17 cellular contexts compared by ENCODE assay signal in the genomic region with DNA sequence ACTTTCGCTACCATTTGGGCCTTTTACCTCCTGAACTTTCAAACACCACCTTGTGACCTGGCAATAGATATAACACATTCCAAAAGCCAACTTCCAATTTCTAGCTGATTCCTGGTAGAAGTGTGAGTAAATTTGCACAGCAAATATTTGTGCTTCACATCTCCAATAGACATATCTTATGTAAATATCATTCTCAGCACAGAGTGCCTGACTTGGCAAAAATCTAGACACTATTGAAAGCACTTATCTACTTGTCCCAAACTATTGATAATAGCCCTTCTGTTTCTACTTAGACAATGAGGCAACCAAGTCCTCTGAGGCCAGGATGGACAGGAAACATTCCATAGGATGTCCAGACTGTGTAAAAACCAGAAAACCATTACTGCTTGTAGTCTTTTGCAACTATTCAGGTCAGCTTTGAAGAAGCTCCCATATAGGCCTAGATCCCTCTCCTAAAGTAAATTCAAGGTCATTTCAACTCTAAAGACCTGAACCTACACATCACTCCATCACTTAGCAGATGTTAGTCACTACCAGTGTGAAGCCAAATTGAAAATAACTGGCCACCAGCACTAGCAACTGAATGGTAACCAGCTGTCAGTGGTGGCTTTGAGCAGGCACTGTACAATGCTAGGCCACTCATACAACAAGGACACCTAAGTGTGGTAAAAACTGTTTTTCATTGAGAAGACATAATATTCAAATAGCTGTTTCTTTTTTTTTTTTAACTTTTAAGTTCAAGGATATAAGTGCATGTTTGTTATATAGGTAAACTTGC.
"Had no signal": no experiment of that assay in that cellular context is flagged by ENCODE, and none has a peak within 500 bp of the region (broad histone marks: within the 10 kb centered on the region; RNA-seq: fewer than 3 reads in every experiment).

No MANE protein-coding gene starts in this region.

- H3K36me3 Mint-ChIP-seq: activated naive CD4-positive, alpha-beta T cell treated with anti-CD3 and anti-CD28 coated beads, Interleukin-2, amount 50 U/mL, for 24 hours; neural progenitor cell; stimulated activated effector memory CD8-positive, alpha-beta T cell treated with anti-CD3 and anti-CD28 coated beads, Interleukin-12 subunit alpha, Interleukin-12 subunit beta, amount 100 ng/mL, for 72 hours had no signal

- H3K9me3 Mint-ChIP-seq: activated CD8-positive, alpha-beta T cell treated with anti-CD3 and anti-CD28 coated beads for 36 hours; activated naive CD4-positive, alpha-beta T cell treated with anti-CD3 and anti-CD28 coated beads, Interleukin-2, amount 50 U/mL, for 24 hours; activated T-cell treated with anti-CD3 and anti-CD28 coated beads, Interleukin-2, amount 50 U/mL, for 4 hours; neural progenitor cell; stimulated activated effector memory CD8-positive, alpha-beta T cell treated with anti-CD3 and anti-CD28 coated beads, Interleukin-12 subunit alpha, Interleukin-12 subunit beta, amount 100 ng/mL, for 72 hours had no signal

- ATAC-seq: activated CD8-positive, alpha-beta T cell treated with anti-CD3 and anti-CD28 coated beads for 36 hours; activated T-cell treated with anti-CD3 and anti-CD28 coated beads, Interleukin-2, amount 50 U/mL, for 4 hours; esophagus mucosa; stimulated activated effector memory CD8-positive, alpha-beta T cell treated with anti-CD3 and anti-CD28 coated beads, Interleukin-12 subunit alpha, Interleukin-12 subunit beta, amount 100 ng/mL, for 72 hours had no signal

- H3K4me1 Mint-ChIP-seq: activated naive CD4-positive, alpha-beta T cell treated with anti-CD3 and anti-CD28 coated beads, Interleukin-2, amount 50 U/mL, for 24 hours; neural progenitor cell; stimulated activated effector memory CD8-positive, alpha-beta T cell treated with anti-CD3 and anti-CD28 coated beads, Interleukin-12 subunit alpha, Interleukin-12 subunit beta, amount 100 ng/mL, for 72 hours had no signal

- H3K27ac ChIP-seq: adrenal gland, dorsolateral prefrontal cortex, lower lobe of right lung, neural progenitor cell, ovary, sigmoid colon, uterus had no signal

- H3K36me3 ChIP-seq: adrenal gland, lower lobe of right lung, neural progenitor cell, ovary, sigmoid colon, uterus had no signal

- DNase-seq: activated CD4-positive, alpha-beta T cell treated with anti-CD3 and anti-CD28 coated beads for 48 hours; activated CD8-positive, alpha-beta T cell treated with anti-CD3 and anti-CD28 coated beads for 36 hours; activated effector memory CD4-positive, alpha-beta T cell treated with Interleukin-2 at 50 U/mL for 16 hours; activated T-cell treated with anti-CD3 and anti-CD28 coated beads, Interleukin-2, amount 50 U/mL, for 4 hours; kidney glomerular epithelial cell; ovary; stimulated activated CD4-positive, alpha-beta T cell treated with anti-CD3 and anti-CD28 coated beads, Interleukin-1b, Interleukin-23, amount 100 ng/mL, for 48 hours; T-helper 2 cell had no signal

- H3K4me3 Mint-ChIP-seq: activated CD8-positive, alpha-beta T cell treated with anti-CD3 and anti-CD28 coated beads for 36 hours; activated naive CD4-positive, alpha-beta T cell treated with anti-CD3 and anti-CD28 coated beads, Interleukin-2, amount 50 U/mL, for 24 hours; activated T-cell treated with anti-CD3 and anti-CD28 coated beads, Interleukin-2, amount 50 U/mL, for 4 hours; neural progenitor cell; stimulated activated effector memory CD8-positive, alpha-beta T cell treated with anti-CD3 and anti-CD28 coated beads, Interleukin-12 subunit alpha, Interleukin-12 subunit beta, amount 100 ng/mL, for 72 hours had no signal

- H3K4me1 ChIP-seq: adrenal gland, lower lobe of right lung, neural progenitor cell, uterus had no signal

- H3K9ac ChIP-seq: neural progenitor cell had no signal

- H3K4me3 ChIP-seq: adrenal gland, dorsolateral prefrontal cortex, lower lobe of right lung, neural progenitor cell, ovary, sigmoid colon, uterus had no signal

- H3K27ac Mint-ChIP-seq: activated CD8-positive, alpha-beta T cell treated with anti-CD3 and anti-CD28 coated beads for 36 hours; activated naive CD4-positive, alpha-beta T cell treated with anti-CD3 and anti-CD28 coated beads, Interleukin-2, amount 50 U/mL, for 24 hours; neural progenitor cell; stimulated activated effector memory CD8-positive, alpha-beta T cell treated with anti-CD3 and anti-CD28 coated beads, Interleukin-12 subunit alpha, Interleukin-12 subunit beta, amount 100 ng/mL, for 72 hours had no signal

- H3K9me3 ChIP-seq: adrenal gland, lower lobe of right lung, ovary, sigmoid colon, uterus had no signal

- H3K27me3 ChIP-seq: adrenal gland, neural progenitor cell, ovary, sigmoid colon, uterus had no signal
